1 cellular context compared by ENCODE assay signal in genomic region chr19:54189020-54189667, GRCh38.
TF ChIP-seq lines count a peak whose summit lies in the region.

A gene with protein sequence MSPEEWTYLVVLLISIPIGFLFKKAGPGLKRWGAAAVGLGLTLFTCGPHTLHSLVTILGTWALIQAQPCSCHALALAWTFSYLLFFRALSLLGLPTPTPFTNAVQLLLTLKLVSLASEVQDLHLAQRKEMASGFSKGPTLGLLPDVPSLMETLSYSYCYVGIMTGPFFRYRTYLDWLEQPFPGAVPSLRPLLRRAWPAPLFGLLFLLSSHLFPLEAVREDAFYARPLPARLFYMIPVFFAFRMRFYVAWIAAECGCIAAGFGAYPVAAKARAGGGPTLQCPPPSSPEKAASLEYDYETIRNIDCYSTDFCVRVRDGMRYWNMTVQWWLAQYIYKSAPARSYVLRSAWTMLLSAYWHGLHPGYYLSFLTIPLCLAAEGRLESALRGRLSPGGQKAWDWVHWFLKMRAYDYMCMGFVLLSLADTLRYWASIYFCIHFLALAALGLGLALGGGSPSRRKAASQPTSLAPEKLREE (minus strand): TSS chr19:54189580. CDS start chr19:54188508, 1,072 bp downstream.

TF ChIP-seq in K562, 482 proteins besides CTCF, POLR2A, EP300 and RAD21 (continued from another document and continues in another):
- TF ChIP-seq ZBTB7A (IDR thresholded peaks at IDR 0.05; ENCODE audit: borderline replicate concordance, control insufficient read depth, low read depth, low read length) (peak; percentile 79; the same call in 1 of the 2 replicates), ZNF695 (CRISPR knock-in tag; IDR thresholded peaks at IDR 0.05) (no peak), KLF10 (CRISPR knock-in tag; IDR thresholded peaks at IDR 0.05) (no peak), GTF2B (IDR thresholded peaks at IDR 0.05; ENCODE audit: extremely low read depth, insufficient read length) (no peak), CBX5 (IDR thresholded peaks at IDR 0.05; ENCODE audit: borderline replicate concordance, low read depth) (no peak), ATF1 (CRISPR knock-in tag; IDR thresholded peaks at IDR 0.05) (no peak), ATF1 (tag; IDR thresholded peaks at IDR 0.05) (no peak), MGA (IDR thresholded peaks at IDR 0.05) (no peak), ZNF140 (CRISPR knock-in tag; IDR thresholded peaks at IDR 0.05) (no peak), GATAD2B (IDR thresholded peaks at IDR 0.05; ENCODE audit: borderline replicate concordance) (no peak), ZNF146 (CRISPR knock-in tag; IDR thresholded peaks at IDR 0.05; ENCODE audit: unreplicated experiment) (no peak), TAF1 (IDR thresholded peaks at IDR 0.05; ENCODE audit: control insufficient read depth, extremely low read depth, insufficient read depth, low read length, severe bottlenecking) (peak; percentile 78), POLR2H (tag; IDR thresholded peaks at IDR 0.05; ENCODE audit: low read depth) (no peak), NFATC3 (IDR thresholded peaks at IDR 0.05) (no peak; the same call in 1 of the 2 replicates), ZNF766 (CRISPR knock-in tag; conservative IDR thresholded peaks at IDR 0.05) (no peak), ZNF384 (IDR thresholded peaks at IDR 0.05; ENCODE audit: low read depth, low read length) (no peak), ADNP (tag; IDR thresholded peaks at IDR 0.05) (no peak), SMARCA5 (IDR thresholded peaks at IDR 0.05) (no peak), KDM5B (IDR thresholded peaks at IDR 0.05; ENCODE audit: insufficient replicate concordance, low read depth, low read length) (peak; percentile 62), MAFF (IDR thresholded peaks at IDR 0.05; ENCODE audit: low read length) (no peak), MEF2D (tag; conservative IDR thresholded peaks at IDR 0.05; ENCODE audit: low read depth) (no peak), GABPB1 (CRISPR knock-in tag; IDR thresholded peaks at IDR 0.05) (no peak), RBBP5 (IDR thresholded peaks at IDR 0.05; ENCODE audit: borderline replicate concordance, insufficient read depth, low read length, poor library complexity, severe bottlenecking) (no peak), CBFA2T2 (conservative IDR thresholded peaks at IDR 0.05) (no peak), ZZZ3 (IDR thresholded peaks at IDR 0.05) (no peak)
- TF ChIP-seq, protein P1, sequence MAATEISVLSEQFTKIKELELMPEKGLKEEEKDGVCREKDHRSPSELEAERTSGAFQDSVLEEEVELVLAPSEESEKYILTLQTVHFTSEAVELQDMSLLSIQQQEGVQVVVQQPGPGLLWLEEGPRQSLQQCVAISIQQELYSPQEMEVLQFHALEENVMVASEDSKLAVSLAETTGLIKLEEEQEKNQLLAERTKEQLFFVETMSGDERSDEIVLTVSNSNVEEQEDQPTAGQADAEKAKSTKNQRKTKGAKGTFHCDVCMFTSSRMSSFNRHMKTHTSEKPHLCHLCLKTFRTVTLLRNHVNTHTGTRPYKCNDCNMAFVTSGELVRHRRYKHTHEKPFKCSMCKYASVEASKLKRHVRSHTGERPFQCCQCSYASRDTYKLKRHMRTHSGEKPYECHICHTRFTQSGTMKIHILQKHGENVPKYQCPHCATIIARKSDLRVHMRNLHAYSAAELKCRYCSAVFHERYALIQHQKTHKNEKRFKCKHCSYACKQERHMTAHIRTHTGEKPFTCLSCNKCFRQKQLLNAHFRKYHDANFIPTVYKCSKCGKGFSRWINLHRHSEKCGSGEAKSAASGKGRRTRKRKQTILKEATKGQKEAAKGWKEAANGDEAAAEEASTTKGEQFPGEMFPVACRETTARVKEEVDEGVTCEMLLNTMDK (IDR thresholded peaks at IDR 0.05; ENCODE audit: borderline replicate concordance, insufficient read depth, low read depth, low read length, poor library complexity, severe bottlenecking), result peak; percentile 74
- TF ChIP-seq, protein P2, sequence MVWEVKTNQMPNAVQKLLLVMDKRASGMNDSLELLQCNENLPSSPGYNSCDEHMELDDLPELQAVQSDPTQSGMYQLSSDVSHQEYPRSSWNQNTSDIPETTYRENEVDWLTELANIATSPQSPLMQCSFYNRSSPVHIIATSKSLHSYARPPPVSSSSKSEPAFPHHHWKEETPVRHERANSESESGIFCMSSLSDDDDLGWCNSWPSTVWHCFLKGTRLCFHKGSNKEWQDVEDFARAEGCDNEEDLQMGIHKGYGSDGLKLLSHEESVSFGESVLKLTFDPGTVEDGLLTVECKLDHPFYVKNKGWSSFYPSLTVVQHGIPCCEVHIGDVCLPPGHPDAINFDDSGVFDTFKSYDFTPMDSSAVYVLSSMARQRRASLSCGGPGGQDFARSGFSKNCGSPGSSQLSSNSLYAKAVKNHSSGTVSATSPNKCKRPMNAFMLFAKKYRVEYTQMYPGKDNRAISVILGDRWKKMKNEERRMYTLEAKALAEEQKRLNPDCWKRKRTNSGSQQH (CRISPR knock-in tag; IDR thresholded peaks at IDR 0.05), result no peak
- TF ChIP-seq, protein P3, sequence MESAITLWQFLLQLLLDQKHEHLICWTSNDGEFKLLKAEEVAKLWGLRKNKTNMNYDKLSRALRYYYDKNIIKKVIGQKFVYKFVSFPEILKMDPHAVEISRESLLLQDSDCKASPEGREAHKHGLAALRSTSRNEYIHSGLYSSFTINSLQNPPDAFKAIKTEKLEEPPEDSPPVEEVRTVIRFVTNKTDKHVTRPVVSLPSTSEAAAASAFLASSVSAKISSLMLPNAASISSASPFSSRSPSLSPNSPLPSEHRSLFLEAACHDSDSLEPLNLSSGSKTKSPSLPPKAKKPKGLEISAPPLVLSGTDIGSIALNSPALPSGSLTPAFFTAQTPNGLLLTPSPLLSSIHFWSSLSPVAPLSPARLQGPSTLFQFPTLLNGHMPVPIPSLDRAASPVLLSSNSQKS (CRISPR knock-in tag; IDR thresholded peaks at IDR 0.05), result no peak
- TF ChIP-seq, protein P4, sequence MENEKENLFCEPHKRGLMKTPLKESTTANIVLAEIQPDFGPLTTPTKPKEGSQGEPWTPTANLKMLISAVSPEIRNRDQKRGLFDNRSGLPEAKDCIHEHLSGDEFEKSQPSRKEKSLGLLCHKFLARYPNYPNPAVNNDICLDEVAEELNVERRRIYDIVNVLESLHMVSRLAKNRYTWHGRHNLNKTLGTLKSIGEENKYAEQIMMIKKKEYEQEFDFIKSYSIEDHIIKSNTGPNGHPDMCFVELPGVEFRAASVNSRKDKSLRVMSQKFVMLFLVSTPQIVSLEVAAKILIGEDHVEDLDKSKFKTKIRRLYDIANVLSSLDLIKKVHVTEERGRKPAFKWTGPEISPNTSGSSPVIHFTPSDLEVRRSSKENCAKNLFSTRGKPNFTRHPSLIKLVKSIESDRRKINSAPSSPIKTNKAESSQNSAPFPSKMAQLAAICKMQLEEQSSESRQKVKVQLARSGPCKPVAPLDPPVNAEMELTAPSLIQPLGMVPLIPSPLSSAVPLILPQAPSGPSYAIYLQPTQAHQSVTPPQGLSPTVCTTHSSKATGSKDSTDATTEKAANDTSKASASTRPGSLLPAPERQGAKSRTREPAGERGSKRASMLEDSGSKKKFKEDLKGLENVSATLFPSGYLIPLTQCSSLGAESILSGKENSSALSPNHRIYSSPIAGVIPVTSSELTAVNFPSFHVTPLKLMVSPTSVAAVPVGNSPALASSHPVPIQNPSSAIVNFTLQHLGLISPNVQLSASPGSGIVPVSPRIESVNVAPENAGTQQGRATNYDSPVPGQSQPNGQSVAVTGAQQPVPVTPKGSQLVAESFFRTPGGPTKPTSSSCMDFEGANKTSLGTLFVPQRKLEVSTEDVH (IDR thresholded peaks at IDR 0.05; ENCODE audit: low read depth, partially characterized antibody), result no peak
- TF ChIP-seq, protein P5, sequence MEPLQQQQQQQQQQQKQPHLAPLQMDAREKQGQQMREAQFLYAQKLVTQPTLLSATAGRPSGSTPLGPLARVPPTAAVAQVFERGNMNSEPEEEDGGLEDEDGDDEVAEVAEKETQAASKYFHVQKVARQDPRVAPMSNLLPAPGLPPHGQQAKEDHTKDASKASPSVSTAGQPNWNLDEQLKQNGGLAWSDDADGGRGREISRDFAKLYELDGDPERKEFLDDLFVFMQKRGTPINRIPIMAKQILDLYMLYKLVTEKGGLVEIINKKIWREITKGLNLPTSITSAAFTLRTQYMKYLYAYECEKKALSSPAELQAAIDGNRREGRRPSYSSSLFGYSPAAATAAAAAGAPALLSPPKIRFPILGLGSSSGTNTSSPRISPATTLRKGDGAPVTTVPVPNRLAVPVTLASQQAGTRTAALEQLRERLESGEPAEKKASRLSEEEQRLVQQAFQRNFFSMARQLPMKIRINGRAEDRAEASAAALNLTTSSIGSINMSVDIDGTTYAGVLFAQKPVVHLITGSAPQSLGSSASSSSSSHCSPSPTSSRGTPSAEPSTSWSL (CRISPR knock-in tag; IDR thresholded peaks at IDR 0.05; ENCODE audit: borderline replicate concordance), result no peak
- TF ChIP-seq, protein P6, sequence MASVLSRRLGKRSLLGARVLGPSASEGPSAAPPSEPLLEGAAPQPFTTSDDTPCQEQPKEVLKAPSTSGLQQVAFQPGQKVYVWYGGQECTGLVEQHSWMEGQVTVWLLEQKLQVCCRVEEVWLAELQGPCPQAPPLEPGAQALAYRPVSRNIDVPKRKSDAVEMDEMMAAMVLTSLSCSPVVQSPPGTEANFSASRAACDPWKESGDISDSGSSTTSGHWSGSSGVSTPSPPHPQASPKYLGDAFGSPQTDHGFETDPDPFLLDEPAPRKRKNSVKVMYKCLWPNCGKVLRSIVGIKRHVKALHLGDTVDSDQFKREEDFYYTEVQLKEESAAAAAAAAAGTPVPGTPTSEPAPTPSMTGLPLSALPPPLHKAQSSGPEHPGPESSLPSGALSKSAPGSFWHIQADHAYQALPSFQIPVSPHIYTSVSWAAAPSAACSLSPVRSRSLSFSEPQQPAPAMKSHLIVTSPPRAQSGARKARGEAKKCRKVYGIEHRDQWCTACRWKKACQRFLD (CRISPR knock-in tag; IDR thresholded peaks at IDR 0.05), result no peak
